In genomic region chr4:16916719-16917337, GRCh38 we compare ENCODE assay signal across 8 cellular contexts. TPM values are rescaled to one million over a fixed set of nuclear protein-coding genes. Genes with fewer than 3 reads are reported as not detected.
A peak's percentile ranks its signal among the peaks of the same experiment; 100 is the strongest.
DNase-seq lines count a peak whose midpoint lies in the region; ATAC-seq and TF ChIP-seq lines count a peak whose summit lies in the region.

No MANE protein-coding gene starts in this region.

- TF ChIP-seq CTCF in GM13977 (IDR thresholded peaks at IDR 0.05; ENCODE audit: extremely low read depth, insufficient read depth, missing control alignments) (peak; percentile 91), HFF-Myc (IDR thresholded peaks at IDR 0.05; ENCODE audit: low read depth, low read length, missing control alignments) (peak; percentile 79), astrocyte of the spinal cord (IDR thresholded peaks at IDR 0.05; ENCODE audit: low read depth, low read length) (peak; percentile 66), liver (IDR thresholded peaks at IDR 0.05; ENCODE audit: low read depth, low read length, missing input control) (peak; percentile 100)

- DNase-seq in GM13977 (ENCODE audit: low spot score) (peak; percentile 70), HFF-Myc (ENCODE audit: extremely low read depth, low read depth) (peak; percentile 14), MG63 (peak; percentile 5), T1000 (lab: John Stamatoyannopoulos, UW) (peak; percentile 43), astrocyte of the spinal cord (ENCODE audit: low read depth, low spot score) (peak; percentile 16), putamen (ENCODE audit: low spot score) (no peak)
- DNase-seq in stimulated activated effector memory CD8-positive, alpha-beta T cell treated with anti-CD3 and anti-CD28 coated beads, Interleukin-12 subunit alpha, Interleukin-12 subunit beta, amount 100 ng/mL, for 72 hours (ENCODE audit: low spot score in 2 of 2) = peak; percentile 40 to 88

- H3K27ac ChIP-seq in liver (ENCODE audit: low read depth in 1 of 2, low read length in 2 of 2) = no peak overlapping the region

- in situ Hi-C loops in GM13977 (cut with MboI; ENCODE audit: low pct_unique_long_range_greater_than_20kb, low sequenced_read_pairs, unreplicated experiment) (no loop called here), astrocyte of the spinal cord (cut with HindIII; ENCODE audit: low sequenced_read_pairs) (no loop called here)

- H3K4me3 Mint-ChIP-seq in stimulated activated effector memory CD8-positive, alpha-beta T cell treated with anti-CD3 and anti-CD28 coated beads, Interleukin-12 subunit alpha, Interleukin-12 subunit beta, amount 100 ng/mL, for 72 hours = no peak overlapping the region

- H3K9me3 ChIP-seq in MG63 (no peaks in the 10 kb centered on the region), liver (ENCODE audit: control insufficient read depth in 4 of 4, low read length in 3 of 4) (no peaks in the 10 kb centered on the region)

- no peaks in the 10 kb centered on the region for H3K36me3 Mint-ChIP-seq in stimulated activated effector memory CD8-positive, alpha-beta T cell treated with anti-CD3 and anti-CD28 coated beads, Interleukin-12 subunit alpha, Interleukin-12 subunit beta, amount 100 ng/mL, for 72 hours

- H3K36me3 ChIP-seq in MG63 (no peaks in the 10 kb centered on the region), liver (ENCODE audit: control insufficient read depth in 4 of 4, insufficient read depth in 3 of 4, low read depth in 1 of 4, low read length in 3 of 4) (no peaks in the 10 kb centered on the region)

- ATAC-seq in stimulated activated effector memory CD8-positive, alpha-beta T cell treated with anti-CD3 and anti-CD28 coated beads, Interleukin-12 subunit alpha, Interleukin-12 subunit beta, amount 100 ng/mL, for 72 hours = peak; percentile 81

- TF ChIP-seq RAD21 in liver (IDR thresholded peaks at IDR 0.05) = peak; percentile 97 to 99

- H3K4me1 Mint-ChIP-seq in stimulated activated effector memory CD8-positive, alpha-beta T cell treated with anti-CD3 and anti-CD28 coated beads, Interleukin-12 subunit alpha, Interleukin-12 subunit beta, amount 100 ng/mL, for 72 hours = no peaks in the 10 kb centered on the region

- H3K9ac ChIP-seq in liver (ENCODE audit: low read depth in 1 of 2, low read length in 2 of 2) = no peak overlapping the region

- H3K4me1 ChIP-seq in liver (ENCODE audit: control insufficient read depth in 4 of 4, insufficient read depth in 4 of 4, low read length in 3 of 4) = no peaks in the 10 kb centered on the region

- 58% methylated on average over 13 of the region's 13 CpGs for WGBS in liver

- H3K27me3 ChIP-seq in MG63 = no peaks in the 10 kb centered on the region
- H3K27me3 ChIP-seq in liver (ENCODE audit: control insufficient read depth in 4 of 4, insufficient read depth in 4 of 4, low read length in 3 of 4) = no peaks in the 10 kb centered on the region

- H3K27ac Mint-ChIP-seq in stimulated activated effector memory CD8-positive, alpha-beta T cell treated with anti-CD3 and anti-CD28 coated beads, Interleukin-12 subunit alpha, Interleukin-12 subunit beta, amount 100 ng/mL, for 72 hours = no peak overlapping the region

- H3K4me3 ChIP-seq in HFF-Myc (replicated peaks; ENCODE audit: low read depth, low read length) = no peak overlapping the region
- H3K4me3 ChIP-seq in MG63 = no peak overlapping the region
- H3K4me3 ChIP-seq in astrocyte of the spinal cord (ENCODE audit: low read depth, low read length) = no peak overlapping the region
- no peak overlapping the region for H3K4me3 ChIP-seq in liver (ENCODE audit: low read depth in 1 of 3, low read length in 3 of 3)

- H3K9me3 Mint-ChIP-seq in stimulated activated effector memory CD8-positive, alpha-beta T cell treated with anti-CD3 and anti-CD28 coated beads, Interleukin-12 subunit alpha, Interleukin-12 subunit beta, amount 100 ng/mL, for 72 hours = no peaks in the 10 kb centered on the region

TF ChIP-seq in liver, 16 proteins besides CTCF, POLR2A, EP300 and RAD21:
- TF ChIP-seq REST (IDR thresholded peaks at IDR 0.05) = no peak
- TF ChIP-seq HNF4A (conservative IDR thresholded peaks at IDR 0.05) = peak; percentile 6 to 16
- TF ChIP-seq TAF1 (conservative IDR thresholded peaks at IDR 0.05) = no peak
- TF ChIP-seq RXRA (IDR thresholded peaks at IDR 0.05) = peak in 1 of 2 donors; percentile 21
- no peak for TF ChIP-seq FOXA1 (IDR thresholded peaks at IDR 0.05)
- no peak for TF ChIP-seq GABPA (IDR thresholded peaks at IDR 0.05 in 1 of 2, conservative IDR thresholded peaks at IDR 0.05 in 1 of 2)
- no peak for TF ChIP-seq HNF4G (IDR thresholded peaks at IDR 0.05)
- TF ChIP-seq MAX (IDR thresholded peaks at IDR 0.05) = no peak
- no peak for TF ChIP-seq JUND (IDR thresholded peaks at IDR 0.05)
- no peak for TF ChIP-seq NR2F2 (IDR thresholded peaks at IDR 0.05)
- TF ChIP-seq FOXA2 (IDR thresholded peaks at IDR 0.05) = no peak
- no peak for TF ChIP-seq EGR1 (IDR thresholded peaks at IDR 0.05; ENCODE audit: low read depth in 2 of 2)
- TF ChIP-seq ATF3 (IDR thresholded peaks at IDR 0.05) = no peak
- TF ChIP-seq YY1 (IDR thresholded peaks at IDR 0.05) = no peak
- no peak for TF ChIP-seq ZBTB33 (IDR thresholded peaks at IDR 0.05)
- TF ChIP-seq SP1 (IDR thresholded peaks at IDR 0.05) = no peak
TF ChIP-seq in liver: peak in this region for 2.

RNA-seq across cellular contexts. Expression of gene LDB2, which starts 18.4 kb away (rescaled TPM):
- total RNA-seq in MG63 (2014; rRNA removed; shearing (Covaris generic); ENCODE audit: low replicate concordance) = 8.1 and 18.7 TPM in 2 replicates
- 10 to 100 TPM; 18.7 to 31.9 TPM for total RNA-seq in liver
- polyA plus RNA-seq in liver = 10 to 100 TPM in 1 of 2 donors, 1 to 10 TPM in 1; 7.4 to 14.8 TPM
